In genomic region chr19:47607564-47608073, GRCh38 we compare ENCODE assay signal across 8 cellular contexts. TPM values are rescaled to one million over a fixed set of nuclear protein-coding genes. Genes with fewer than 3 reads are reported as not detected.
DNase-seq lines count a peak whose midpoint lies in the region; ATAC-seq lines count a peak whose summit lies in the region.

No MANE protein-coding gene starts in this region.

- in situ Hi-C loops in HAP-1 (cut with MboI; ENCODE audit: low sequenced_read_pairs), result no loop called here

- H3K4me3 ChIP-seq in HAP-1 (peak overlapping the region; percentile 98), iPS-11a (ENCODE audit: low read depth, low read length) (peak overlapping the region; percentile 84)

- POLR2A ChIA-PET in activated CD8-positive, alpha-beta T cell treated with anti-CD3 and anti-CD28 coated beads, Interleukin-2, amount 10 ng/mL, durations not matched to agents 7 days and 5 days (lab: Charles Lee), result interaction anchor here (0.6 to 2.4 kb wide), 5 partner anchors 7 to 123 kb away, joined by 4 to 12 read pairs (median 6); partner anchors contain the start of genes KPTN and NAPA

- no peaks in the 10 kb centered on the region for H3K27me3 ChIP-seq in HAP-1 (ENCODE audit: low read depth)

- no peaks in the 10 kb centered on the region for H3K9me3 ChIP-seq in HAP-1

- no peaks in the 10 kb centered on the region; the same call in 1 of the 2 replicates for H3K4me1 ChIP-seq in HAP-1

- CTCF ChIA-PET in activated CD8-positive, alpha-beta T cell treated with anti-CD3 and anti-CD28 coated beads, Interleukin-2, amount 10 ng/mL, durations not matched to agents 7 days and 5 days (lab: Charles Lee), result interaction anchor here (0.9 to 1.6 kb wide), 3 partner anchors 8 to 180 kb away, joined by 3 to 9 read pairs (median 5); partner anchors contain the start of gene NAPA

- peaks cover 33% of the 10 kb centered on the region for H3K4me1 Mint-ChIP-seq in activated CD8-positive, alpha-beta T cell treated with anti-CD3 and anti-CD28 coated beads, Interleukin-2, amount 10 ng/mL, durations not matched to agents 7 days and 5 days (ENCODE audit: low read depth)
- H3K4me1 Mint-ChIP-seq in stimulated activated effector memory CD8-positive, alpha-beta T cell treated with anti-CD3 and anti-CD28 coated beads, Interleukin-12 subunit alpha, Interleukin-12 subunit beta, amount 100 ng/mL, for 72 hours, result peaks cover 31% of the 10 kb centered on the region

- H3K9me3 Mint-ChIP-seq in activated CD8-positive, alpha-beta T cell treated with anti-CD3 and anti-CD28 coated beads, Interleukin-2, amount 10 ng/mL, durations not matched to agents 7 days and 5 days (ENCODE audit: insufficient read depth), result no peaks in the 10 kb centered on the region
- no peaks in the 10 kb centered on the region for H3K9me3 Mint-ChIP-seq in stimulated activated effector memory CD8-positive, alpha-beta T cell treated with anti-CD3 and anti-CD28 coated beads, Interleukin-12 subunit alpha, Interleukin-12 subunit beta, amount 100 ng/mL, for 72 hours

- peaks cover 2% of the 10 kb centered on the region for H3K27me3 Mint-ChIP-seq in activated CD8-positive, alpha-beta T cell treated with anti-CD3 and anti-CD28 coated beads, Interleukin-2, amount 10 ng/mL, durations not matched to agents 7 days and 5 days (ENCODE audit: low read depth)

- H3K27ac Mint-ChIP-seq in activated CD8-positive, alpha-beta T cell treated with anti-CD3 and anti-CD28 coated beads, Interleukin-2, amount 10 ng/mL, durations not matched to agents 7 days and 5 days, result peak overlapping the region; percentile 86
- peak overlapping the region; percentile 92 for H3K27ac Mint-ChIP-seq in stimulated activated effector memory CD8-positive, alpha-beta T cell treated with anti-CD3 and anti-CD28 coated beads, Interleukin-12 subunit alpha, Interleukin-12 subunit beta, amount 100 ng/mL, for 72 hours

- DNase-seq in HAP-1 (ENCODE audit: low spot score in 2 of 2) (no peak), inferior parietal cortex (ENCODE audit: extremely low spot score) (no peak), DMS153 treated with DMSO at 0.1 percent for 48 hours (lab: John Stamatoyannopoulos, UW; ENCODE audit: unreplicated experiment) (no peak), HuH-7.5 (ENCODE audit: low spot score) (no peak)
- DNase-seq in activated CD8-positive, alpha-beta T cell treated with anti-CD3 and anti-CD28 coated beads, Interleukin-2, amount 10 ng/mL, durations not matched to agents 7 days and 5 days, result no peak
- no peak for DNase-seq in stimulated activated effector memory CD8-positive, alpha-beta T cell treated with anti-CD3 and anti-CD28 coated beads, Interleukin-12 subunit alpha, Interleukin-12 subunit beta, amount 100 ng/mL, for 72 hours (ENCODE audit: low spot score in 2 of 2)

- H3K4me3 Mint-ChIP-seq in activated CD8-positive, alpha-beta T cell treated with anti-CD3 and anti-CD28 coated beads, Interleukin-2, amount 10 ng/mL, durations not matched to agents 7 days and 5 days, result peak overlapping the region; percentile 88
- H3K4me3 Mint-ChIP-seq in stimulated activated effector memory CD8-positive, alpha-beta T cell treated with anti-CD3 and anti-CD28 coated beads, Interleukin-12 subunit alpha, Interleukin-12 subunit beta, amount 100 ng/mL, for 72 hours, result peak overlapping the region; percentile 77

- peaks cover 13% of the 10 kb centered on the region for H3K36me3 Mint-ChIP-seq in activated CD8-positive, alpha-beta T cell treated with anti-CD3 and anti-CD28 coated beads, Interleukin-2, amount 10 ng/mL, durations not matched to agents 7 days and 5 days (ENCODE audit: low read depth)
- peaks cover 11% of the 10 kb centered on the region for H3K36me3 Mint-ChIP-seq in stimulated activated effector memory CD8-positive, alpha-beta T cell treated with anti-CD3 and anti-CD28 coated beads, Interleukin-12 subunit alpha, Interleukin-12 subunit beta, amount 100 ng/mL, for 72 hours

- no peak for ATAC-seq in activated CD8-positive, alpha-beta T cell treated with anti-CD3 and anti-CD28 coated beads, Interleukin-2, amount 10 ng/mL, durations not matched to agents 7 days and 5 days
- no peak for ATAC-seq in stimulated activated effector memory CD8-positive, alpha-beta T cell treated with anti-CD3 and anti-CD28 coated beads, Interleukin-12 subunit alpha, Interleukin-12 subunit beta, amount 100 ng/mL, for 72 hours
- ATAC-seq in HG03565 (IDR thresholded peaks at IDR 0.05; ENCODE audit: unreplicated experiment), result no peak

- H3K36me3 ChIP-seq in HAP-1 (replicated peaks), result peaks cover 3% of the 10 kb centered on the region; the same call in 1 of the 2 replicates

RNA-seq across cellular contexts. Expression of gene BICRA, which starts 1.3 kb away (rescaled TPM):
- total RNA-seq in activated CD8-positive, alpha-beta T cell treated with anti-CD3 and anti-CD28 coated beads, Interleukin-2, amount 10 ng/mL, durations not matched to agents 7 days and 5 days, result 10 to 100 TPM; 15.0 to 17.6 TPM

RNA-seq across cellular contexts. Expression of gene ZNF541, which starts 34.7 kb away (rescaled TPM):
- under 1 TPM; 0.10 to 0.13 TPM for total RNA-seq in activated CD8-positive, alpha-beta T cell treated with anti-CD3 and anti-CD28 coated beads, Interleukin-2, amount 10 ng/mL, durations not matched to agents 7 days and 5 days
